ENCODE assay signal across 22 cellular contexts in the genomic region with DNA sequence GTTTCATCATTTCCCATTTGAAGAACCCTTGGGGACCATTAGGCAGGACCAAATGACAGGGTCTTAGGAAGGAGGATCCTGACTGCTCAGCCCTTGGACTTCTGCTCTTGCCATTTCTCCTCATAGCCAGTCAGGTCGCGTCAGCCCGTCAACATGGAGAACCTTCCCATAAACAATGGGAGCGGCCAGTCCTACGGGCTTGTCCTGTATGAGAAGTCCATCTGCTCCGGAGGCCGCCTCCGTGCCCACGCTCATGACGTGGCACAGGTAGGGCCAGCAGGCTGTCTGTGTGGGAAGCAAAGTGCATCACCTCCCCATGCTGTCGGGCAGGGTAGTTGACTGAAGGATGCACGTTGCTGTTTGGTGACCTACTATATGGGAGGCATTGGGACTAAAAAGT. TPM values are rescaled to one million over a fixed set of nuclear protein-coding genes. Genes with fewer than 3 reads are reported as not detected.
DNase-seq lines count a peak whose midpoint lies in the region; ATAC-seq and TF ChIP-seq lines count a peak whose summit lies in the region.
"Had no signal": no experiment of that assay in that cellular context is flagged by ENCODE, and none has a peak within 500 bp of the region (broad histone marks: within the 10 kb centered on the region; RNA-seq: fewer than 3 reads in every experiment).

No MANE protein-coding gene starts in this region.

- H3K14ac ChIP-seq in mesenchymal stem cell (ENCODE audit: low read length in 2 of 2), result no peak overlapping the region

- no peak overlapping the region for H3K9ac ChIP-seq in mesenchymal stem cell (ENCODE audit: low read length)

- no peak overlapping the region for H2BK5ac ChIP-seq in mesenchymal stem cell (ENCODE audit: low read depth, low read length, poor library complexity, severe bottlenecking)

- WGBS in mesenchymal stem cell, result 85% methylated on average over 12 of the region's 12 CpGs
- 85 to 86% methylated on average over 11 to 12 of the region's 12 CpGs for WGBS in body of pancreas, 2 donors

- H3K79me1 ChIP-seq in mesenchymal stem cell (replicated peaks; ENCODE audit: low read length, poor library complexity, severe bottlenecking), result no peaks in the 10 kb centered on the region

- H3K9me2 ChIP-seq in GM23338 (ENCODE audit: insufficient read depth), result no peaks in the 10 kb centered on the region

- H3K9me3 Mint-ChIP-seq in GM23338, result peaks cover 5% of the 10 kb centered on the region; the same call in 2 of the 3 replicates

- peak overlapping the region; percentile 34; the same call in 1 of the 2 replicates for H3K27ac Mint-ChIP-seq in GM23338
- H3K27ac Mint-ChIP-seq: CD4-positive, alpha-beta memory T cell; HFFc6 had no signal

- H4K20me1 ChIP-seq in GM23338 (replicated peaks; ENCODE audit: insufficient read depth) (no peaks in the 10 kb centered on the region), osteoblast (ENCODE audit: insufficient read depth, low read length) (no peaks in the 10 kb centered on the region)

- no peak overlapping the region for H3K18ac ChIP-seq in mesenchymal stem cell (ENCODE audit: low read depth in 1 of 2, low read length in 2 of 2)

- intact Hi-C loops in body of pancreas (cut with DNase I), result no loop called here

- H3K36me3 ChIP-seq in GM23338 (ENCODE audit: insufficient read depth) (peaks cover 8% of the 10 kb centered on the region), mesenchymal stem cell (ENCODE audit: control insufficient read depth in 1 of 2, insufficient read depth in 2 of 2, low read depth in 1 of 2, low read length in 2 of 2) (no peaks in the 10 kb centered on the region), osteoblast (ENCODE audit: insufficient read depth, low read length) (no peaks in the 10 kb centered on the region), body of pancreas (replicated peaks in 1 of 2; ENCODE audit: insufficient read depth in 1 of 2, low read depth in 2 of 2) (no peaks in the 10 kb centered on the region)
- H3K36me3 ChIP-seq: HAP-1 had no signal

- no peak for DNase-seq in GM23338 (ENCODE audit: low spot score)
- DNase-seq in brain pericyte (ENCODE audit: low read depth, low spot score), result peak; percentile 10
- no peak for DNase-seq in mesenchymal stem cell
- DNase-seq in osteoblast (ENCODE audit: insufficient read length, low spot score, missing footprints), result peak; percentile 72
- no peak for DNase-seq in body of pancreas
- DNase-seq in RKO (ENCODE audit: low spot score), result no peak
- DNase-seq: 8988T; ACHN; C1 segment of cervical spinal cord; Calu3; CD4-positive, alpha-beta memory T cell; COR-L47; DMS53; DMS79 treated with DMSO at 0.1 percent for 48 hours; GF-D8; GOT3; HFFc6 had no signal

- no peak overlapping the region for H2BK120ac ChIP-seq in mesenchymal stem cell (ENCODE audit: low read depth, low read length)

- peaks cover 60% of the 10 kb centered on the region for H3K36me3 Mint-ChIP-seq in GM23338 (ENCODE audit: low read depth)

- no peak overlapping the region for H3K4me2 ChIP-seq in GM23338
- no peak overlapping the region for H3K4me2 ChIP-seq in mesenchymal stem cell (ENCODE audit: low read length, poor library complexity, severe bottlenecking)
- H3K4me2 ChIP-seq in osteoblast (ENCODE audit: insufficient read depth, low read length), result no peak overlapping the region
- H3K4me2 ChIP-seq: A549 had no signal

- ATAC-seq in GM23338 (no peak; the same call in 2 of the 3 replicates), body of pancreas (no peak), GM21723 (IDR thresholded peaks at IDR 0.05; ENCODE audit: unreplicated experiment) (no peak)
- ATAC-seq: A549 had no signal

- no peak overlapping the region for H4K8ac ChIP-seq in mesenchymal stem cell (ENCODE audit: low read length)

- no peak overlapping the region for H2BK12ac ChIP-seq in mesenchymal stem cell (ENCODE audit: low read length in 2 of 2)

- H3K4me3 Mint-ChIP-seq in GM23338, result no peak overlapping the region
- H3K4me3 Mint-ChIP-seq: CD4-positive, alpha-beta memory T cell; HFFc6 had no signal

- H3K9me3 ChIP-seq in mesenchymal stem cell (ENCODE audit: control insufficient read depth, low read length), result peaks cover 14% of the 10 kb centered on the region
- H3K9me3 ChIP-seq in osteoblast (ENCODE audit: low read depth, low read length), result peaks cover 3% of the 10 kb centered on the region
- H3K9me3 ChIP-seq in body of pancreas, result peaks cover 0 to 4% (median 0%) of the 10 kb centered on the region in 3 donors
- H3K9me3 ChIP-seq: A549, HAP-1 had no signal

- H3K79me2 ChIP-seq in GM23338 (replicated peaks; ENCODE audit: insufficient read depth) (no peaks in the 10 kb centered on the region), osteoblast (ENCODE audit: insufficient read depth, low read length) (no peaks in the 10 kb centered on the region)

- no peak overlapping the region for H2AFZ ChIP-seq in GM23338
- no peak overlapping the region for H2AFZ ChIP-seq in mesenchymal stem cell (ENCODE audit: low read depth, low read length)
- H2AFZ ChIP-seq in osteoblast (ENCODE audit: low read length), result no peak overlapping the region

- peak overlapping the region; percentile 5 for H4K91ac ChIP-seq in mesenchymal stem cell (ENCODE audit: low read length)

- H3K4ac ChIP-seq in mesenchymal stem cell (ENCODE audit: low read depth in 1 of 2, low read length in 2 of 2), result no peak overlapping the region

- peaks cover 4% of the 10 kb centered on the region for H3K27me3 Mint-ChIP-seq in GM23338 (ENCODE audit: insufficient read depth, low read depth, poor library complexity)
- H3K27me3 Mint-ChIP-seq: CD4-positive, alpha-beta memory T cell had no signal

- peaks cover 6% of the 10 kb centered on the region; the same call in 2 of the 3 replicates for H3K4me1 Mint-ChIP-seq in GM23338
- H3K4me1 Mint-ChIP-seq: CD4-positive, alpha-beta memory T cell had no signal

- no peak overlapping the region for H2AK5ac ChIP-seq in mesenchymal stem cell (ENCODE audit: low read length, severe bottlenecking)

- no peaks in the 10 kb centered on the region for H3F3A ChIP-seq in GM23338 (replicated peaks; ENCODE audit: low read depth)

- H3K23ac ChIP-seq in mesenchymal stem cell (ENCODE audit: low read length in 2 of 2), result no peak overlapping the region

- H2BK15ac ChIP-seq in mesenchymal stem cell (ENCODE audit: low read depth, poor library complexity, severe bottlenecking), result no peak overlapping the region

- H3K27ac ChIP-seq in GM23338 (ENCODE audit: low read depth), result no peak overlapping the region
- no peak overlapping the region for H3K27ac ChIP-seq in mesenchymal stem cell (ENCODE audit: low read length, poor library complexity, severe bottlenecking)
- no peak overlapping the region for H3K27ac ChIP-seq in osteoblast (ENCODE audit: low read depth, low read length)
- no peak overlapping the region for H3K27ac ChIP-seq in body of pancreas
- H3K27ac ChIP-seq: A549 had no signal

- TF ChIP-seq POLR2A in body of pancreas (IDR thresholded peaks at IDR 0.05), result no peak

- H3K27me3 ChIP-seq in GM23338 (ENCODE audit: insufficient read depth) (no peaks in the 10 kb centered on the region), mesenchymal stem cell (ENCODE audit: control insufficient read depth in 1 of 2, insufficient read depth in 1 of 2, low read length in 2 of 2) (no peaks in the 10 kb centered on the region), osteoblast (ENCODE audit: insufficient read depth, low read length) (no peaks in the 10 kb centered on the region), body of pancreas (no peaks in the 10 kb centered on the region)

- H3K4me3 ChIP-seq in GM23338 (no peak overlapping the region), mesenchymal stem cell (ENCODE audit: insufficient read depth in 1 of 2, low read depth in 1 of 2, low read length in 2 of 2) (no peak overlapping the region), osteoblast (ENCODE audit: insufficient read depth, low read length) (no peak overlapping the region), body of pancreas (no peak overlapping the region)
- H3K4me3 ChIP-seq: A549, HAP-1 had no signal

- TF ChIP-seq CTCF in GM23338 (conservative IDR thresholded peaks at IDR 0.05; ENCODE audit: low read depth in 2 of 2) (no peak), osteoblast (IDR thresholded peaks at IDR 0.05; ENCODE audit: extremely low read depth, low read depth, low read length) (no peak), body of pancreas (IDR thresholded peaks at IDR 0.05) (no peak)

- H3K4me1 ChIP-seq in GM23338 (ENCODE audit: insufficient read depth) (no peaks in the 10 kb centered on the region), mesenchymal stem cell (ENCODE audit: control insufficient read depth, insufficient read depth, low read depth, low read length) (no peaks in the 10 kb centered on the region), osteoblast (ENCODE audit: insufficient read depth, low read length) (no peaks in the 10 kb centered on the region), body of pancreas (no peaks in the 10 kb centered on the region)
- H3K4me1 ChIP-seq: A549, HAP-1 had no signal

RNA-seq across cellular contexts. Expression of a gene that starts 19.6 kb away (rescaled TPM):
- 9.8 and 12.3 TPM in 2 replicates for total RNA-seq in GM23338 (2014; rRNA removed; shearing (Covaris generic))
- polyA plus RNA-seq in GM23338 (2016; fragmentation: Nextera tagmentation; extraction: Ambion mirVana), result 2.9 and 3.3 TPM in 2 replicates
- polyA plus RNA-seq in mesenchymal stem cell (2013, experiment 1 of 2), result 0.03 TPM
- 0.01 TPM for polyA plus RNA-seq in mesenchymal stem cell (2013, experiment 2 of 2)
- total RNA-seq in osteoblast (0.29 and 0.36 TPM in 2 replicates), body of pancreas (10 to 100 TPM in 1 of 2 donors, 1 to 10 TPM in 1; 9.1 to 10.9 TPM)
- total RNA-seq: HFFc6 had no signal

RNA-seq across cellular contexts. Expression of a gene that starts 36.0 kb away (rescaled TPM):
- total RNA-seq in GM23338 (2014; rRNA removed; shearing (Covaris generic)), result 33.1 and 35.9 TPM in 2 replicates
- polyA plus RNA-seq in GM23338 (2016; fragmentation: Nextera tagmentation; extraction: Ambion mirVana), result 27.1 and 28.8 TPM in 2 replicates
- not detected for polyA plus RNA-seq in mesenchymal stem cell (2013, experiment 1 of 2)
- polyA plus RNA-seq in mesenchymal stem cell (2013, experiment 2 of 2), result not detected
- total RNA-seq in osteoblast, result not detected in 2 replicates
- total RNA-seq in body of pancreas, result 1 to 10 TPM in 1 of 2 donors, not detected in 1; 1.3 TPM
- total RNA-seq: Calu3, G401, HFFc6 had no signal
- polyA plus RNA-seq: A549, BJ had no signal

RNA-seq across cellular contexts. Expression of a gene that starts 58.9 kb away (rescaled TPM):
- 62.3 and 65.4 TPM in 2 replicates for total RNA-seq in GM23338 (2014; rRNA removed; shearing (Covaris generic))
- 42.8 and 43.2 TPM in 2 replicates for polyA plus RNA-seq in GM23338 (2016; fragmentation: Nextera tagmentation; extraction: Ambion mirVana)
- polyA plus RNA-seq in mesenchymal stem cell (2013, experiment 1 of 2), result 12.4 TPM
- polyA plus RNA-seq in mesenchymal stem cell (2013, experiment 2 of 2), result 12.3 TPM
- total RNA-seq in osteoblast, result 17.7 and 21.5 TPM in 2 replicates
- total RNA-seq in body of pancreas, result 10 to 100 TPM; 30.9 to 39.2 TPM

RNA-seq across cellular contexts. Expression of a gene that starts 59.1 kb away (rescaled TPM):
- 91.0 and 116 TPM in 2 replicates for total RNA-seq in GM23338 (2014; rRNA removed; shearing (Covaris generic))
- polyA plus RNA-seq in GM23338 (2016; fragmentation: Nextera tagmentation; extraction: Ambion mirVana), result 183 and 216 TPM in 2 replicates
- polyA plus RNA-seq in mesenchymal stem cell (2013, experiment 1 of 2), result 42.7 TPM
- polyA plus RNA-seq in mesenchymal stem cell (2013, experiment 2 of 2), result 42.4 TPM
- total RNA-seq in osteoblast (36.2 and 42.0 TPM in 2 replicates), body of pancreas (10 to 100 TPM; 17.8 to 25.7 TPM)

Comparison
In these comparisons a context has a peak if more than half of its experiments do, and no peak if none do; other contexts are left out.
1. DNase-seq: peak in brain pericyte (single experiment) and osteoblast (single experiment); none in GM23338 (single experiment), mesenchymal stem cell (single experiment), body of pancreas (0 of 4) and RKO (single experiment).
2. RNA of a gene that starts 36.0 kb away (total RNA-seq): 33.1 to 35.9 TPM in GM23338; 1.3 TPM in body of pancreas and not detected in osteoblast; every median in the first group is over 10 times any median in the second.